ENCODE assay signal across 9 cellular contexts in the genomic region with DNA sequence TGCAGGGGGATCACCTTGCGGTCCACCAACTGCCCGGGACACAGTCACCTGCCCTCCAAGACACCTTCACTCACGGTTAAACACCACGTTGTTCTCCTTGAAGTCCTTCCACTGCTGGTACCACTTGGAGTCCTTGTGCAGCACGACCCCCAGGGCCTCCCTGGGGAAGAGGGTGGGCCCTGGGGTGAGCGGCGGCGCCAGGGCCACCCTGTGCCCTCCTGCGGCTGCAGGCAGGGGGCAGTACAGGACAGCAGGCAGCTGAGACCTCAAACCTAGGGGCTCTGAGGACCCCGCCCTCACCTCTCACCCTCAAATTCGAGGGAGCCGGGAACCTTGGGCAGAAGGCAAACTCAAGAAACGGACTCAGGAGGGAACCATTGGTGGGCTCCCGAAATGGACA. TPM values are rescaled to one million over a fixed set of nuclear protein-coding genes. Genes with fewer than 3 reads are reported as not detected.
DNase-seq lines count a peak whose midpoint lies in the region; ATAC-seq and TF ChIP-seq lines count a peak whose summit lies in the region.
"Had no signal": no experiment of that assay in that cellular context is flagged by ENCODE, and none has a peak within 500 bp of the region (broad histone marks: within the 10 kb centered on the region; RNA-seq: fewer than 3 reads in every experiment).

No MANE protein-coding gene starts in this region.

- H3K9me3 Mint-ChIP-seq in stimulated activated effector memory CD8-positive, alpha-beta T cell treated with anti-CD3 and anti-CD28 coated beads, Interleukin-12 subunit alpha, Interleukin-12 subunit beta, amount 100 ng/mL, for 72 hours, result no peaks in the 10 kb centered on the region

- H3K36me3 Mint-ChIP-seq in stimulated activated effector memory CD8-positive, alpha-beta T cell treated with anti-CD3 and anti-CD28 coated beads, Interleukin-12 subunit alpha, Interleukin-12 subunit beta, amount 100 ng/mL, for 72 hours, result peaks cover 84% of the 10 kb centered on the region

- no peak for ATAC-seq in stimulated activated effector memory CD8-positive, alpha-beta T cell treated with anti-CD3 and anti-CD28 coated beads, Interleukin-12 subunit alpha, Interleukin-12 subunit beta, amount 100 ng/mL, for 72 hours

- no peak overlapping the region for H3K4me3 Mint-ChIP-seq in stimulated activated effector memory CD8-positive, alpha-beta T cell treated with anti-CD3 and anti-CD28 coated beads, Interleukin-12 subunit alpha, Interleukin-12 subunit beta, amount 100 ng/mL, for 72 hours

- H3K4me1 Mint-ChIP-seq in stimulated activated effector memory CD8-positive, alpha-beta T cell treated with anti-CD3 and anti-CD28 coated beads, Interleukin-12 subunit alpha, Interleukin-12 subunit beta, amount 100 ng/mL, for 72 hours, result peaks cover 15% of the 10 kb centered on the region

- H3K4me3 ChIP-seq in LNCaP clone FGC (ENCODE audit: low read depth, low read length), result no peak overlapping the region
- H3K4me3 ChIP-seq in fibroblast of villous mesenchyme (ENCODE audit: low read depth, low read length), result no peak overlapping the region
- H3K4me3 ChIP-seq: right atrium auricular region had no signal

- no peak overlapping the region for H3K27ac Mint-ChIP-seq in stimulated activated effector memory CD8-positive, alpha-beta T cell treated with anti-CD3 and anti-CD28 coated beads, Interleukin-12 subunit alpha, Interleukin-12 subunit beta, amount 100 ng/mL, for 72 hours

- peak; percentile 7; the same call in 1 of the 2 replicates for TF ChIP-seq CTCF in AG09319 (IDR thresholded peaks at IDR 0.05; ENCODE audit: low read depth, low read length)
- peak; percentile 20; the same call in 1 of the 2 replicates for TF ChIP-seq CTCF in LNCaP clone FGC (IDR thresholded peaks at IDR 0.05; ENCODE audit: control insufficient read depth, extremely low read depth, insufficient read depth)
- TF ChIP-seq CTCF in fibroblast of villous mesenchyme (IDR thresholded peaks at IDR 0.05; ENCODE audit: insufficient read depth, low read depth, low read length), result peak; percentile 31

- POLR2A ChIA-PET in HEK293T (lab: Yijun Ruan, JAX), result no interaction called here

- CTCF ChIA-PET in HEK293T (lab: Yijun Ruan, JAX), result no interaction called here

- DNase-seq in AG09319 (ENCODE audit: extremely low read depth, low read depth) (no peak), LNCaP clone FGC (ENCODE audit: low read depth) (no peak), fibroblast of villous mesenchyme (ENCODE audit: low read depth) (no peak), HEK293T (ENCODE audit: extremely low spot score) (no peak), NCI-H2081 (lab: John Stamatoyannopoulos, UW) (no peak)
- DNase-seq in stimulated activated effector memory CD8-positive, alpha-beta T cell treated with anti-CD3 and anti-CD28 coated beads, Interleukin-12 subunit alpha, Interleukin-12 subunit beta, amount 100 ng/mL, for 72 hours (ENCODE audit: low spot score in 2 of 2), result no peak
- DNase-seq: activated effector memory CD4-positive, alpha-beta T cell treated with Interleukin-2 at 50 U/mL for 16 hours had no signal

TF ChIP-seq in HEK293T, 16 proteins besides CTCF, POLR2A, EP300 and RAD21:
- TF ChIP-seq FOXK2 (IDR thresholded peaks at IDR 0.05) (no peak), ZNF384 (IDR thresholded peaks at IDR 0.05) (no peak), SP1 (IDR thresholded peaks at IDR 0.05) (no peak), NFRKB (IDR thresholded peaks at IDR 0.05) (no peak), BHLHE40 (IDR thresholded peaks at IDR 0.05; ENCODE audit: borderline replicate concordance) (no peak), SUZ12 (IDR thresholded peaks at IDR 0.05) (no peak), L3MBTL2 (conservative IDR thresholded peaks at IDR 0.05) (no peak), ELF4 (IDR thresholded peaks at IDR 0.05) (no peak), CTBP1 (IDR thresholded peaks at IDR 0.05; ENCODE audit: borderline replicate concordance) (no peak), TARDBP (IDR thresholded peaks at IDR 0.05) (no peak), HDGF (IDR thresholded peaks at IDR 0.05; ENCODE audit: borderline replicate concordance) (no peak), LEF1 (IDR thresholded peaks at IDR 0.05; ENCODE audit: borderline replicate concordance) (no peak)
- TF ChIP-seq, protein P1, sequence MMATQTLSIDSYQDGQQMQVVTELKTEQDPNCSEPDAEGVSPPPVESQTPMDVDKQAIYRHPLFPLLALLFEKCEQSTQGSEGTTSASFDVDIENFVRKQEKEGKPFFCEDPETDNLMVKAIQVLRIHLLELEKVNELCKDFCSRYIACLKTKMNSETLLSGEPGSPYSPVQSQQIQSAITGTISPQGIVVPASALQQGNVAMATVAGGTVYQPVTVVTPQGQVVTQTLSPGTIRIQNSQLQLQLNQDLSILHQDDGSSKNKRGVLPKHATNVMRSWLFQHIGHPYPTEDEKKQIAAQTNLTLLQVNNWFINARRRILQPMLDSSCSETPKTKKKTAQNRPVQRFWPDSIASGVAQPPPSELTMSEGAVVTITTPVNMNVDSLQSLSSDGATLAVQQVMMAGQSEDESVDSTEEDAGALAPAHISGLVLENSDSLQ (IDR thresholded peaks at IDR 0.05), result no peak
TF ChIP-seq in HEK293T: peak in this region for 0.

RNA-seq across cellular contexts. Expression of a gene that starts 7.5 kb away (rescaled TPM):
- 1.9 and 3.0 TPM in 2 replicates for total RNA-seq in fibroblast of villous mesenchyme

RNA-seq across cellular contexts. Expression of a gene that starts 10.1 kb away (rescaled TPM):
- total RNA-seq in fibroblast of villous mesenchyme, result 57.9 and 58.6 TPM in 2 replicates

RNA-seq across cellular contexts. Expression of a gene that starts 13.3 kb away (rescaled TPM):
- total RNA-seq in fibroblast of villous mesenchyme, result 17.7 and 23.5 TPM in 2 replicates

RNA-seq across cellular contexts. Expression of a gene that starts 18.8 kb away (rescaled TPM):
- total RNA-seq in fibroblast of villous mesenchyme, result 0.86 and 0.97 TPM in 2 replicates
- total RNA-seq: lung microvascular endothelial cell had no signal

RNA-seq across cellular contexts. Expression of a gene that starts 29.7 kb away (rescaled TPM):
- 12.1 and 12.2 TPM in 2 replicates for total RNA-seq in fibroblast of villous mesenchyme
